In the genomic region with DNA sequence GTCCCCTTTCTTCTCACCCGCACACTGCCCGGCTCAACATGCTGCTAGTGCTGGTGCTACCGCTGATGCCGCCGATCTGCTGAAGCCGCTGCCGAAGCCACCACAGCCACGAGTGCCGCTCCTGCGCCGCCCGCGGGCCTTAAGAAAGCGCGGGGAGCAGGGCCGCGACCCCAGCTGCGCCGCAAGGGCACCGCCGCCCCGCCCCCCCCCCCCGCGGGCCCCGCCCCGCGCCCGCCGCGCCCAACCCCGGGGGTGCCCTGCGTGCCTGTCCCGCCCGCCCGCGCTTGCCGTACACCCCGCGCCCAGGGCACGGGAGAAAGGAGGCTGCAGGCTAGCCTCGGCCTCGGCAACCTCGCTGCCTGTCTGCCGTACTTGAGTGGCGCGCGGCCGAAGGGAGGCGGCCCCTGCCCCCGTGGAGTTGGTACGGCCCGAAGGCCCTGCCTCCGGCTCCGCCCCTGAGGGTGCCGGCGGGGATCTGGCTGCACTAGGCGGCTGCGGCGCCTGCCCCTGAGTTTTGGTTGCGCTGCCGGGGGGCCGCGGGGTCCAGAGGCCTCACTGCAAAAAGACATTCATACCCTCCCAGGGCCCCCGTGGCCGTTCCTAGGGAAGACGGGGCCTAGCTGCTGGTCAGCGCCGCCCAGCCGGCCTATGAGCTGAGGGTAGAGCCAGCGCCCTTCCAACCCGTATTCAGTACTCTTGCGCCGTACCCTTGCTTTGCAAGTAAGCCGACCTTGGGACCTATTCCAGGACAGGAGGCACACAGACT, we compare ENCODE assay signal across 8 cellular contexts. TPM values are rescaled to one million over a fixed set of nuclear protein-coding genes. Genes with fewer than 3 reads are reported as not detected.
DNase-seq lines count a peak whose midpoint lies in the region; ATAC-seq and TF ChIP-seq lines count a peak whose summit lies in the region.

A gene (minus strand): TSS at position 114 of the 766 bp plus-strand sequence. CDS start 74 bp downstream, at position 40.

- H3K4me2 ChIP-seq in DOHH2 (ENCODE audit: low read length) = peak within 1 kb of the TSS; percentile 100

- H3K36me3 ChIP-seq in DOHH2 (ENCODE audit: control insufficient read depth, low read length) (peaks cover 30% of the 10 kb centered on the region), KOPT-K1 (ENCODE audit: insufficient read depth, low read length) (peaks cover 22% of the 10 kb centered on the region)

- H3K9me2 ChIP-seq in DOHH2 (replicated peaks; ENCODE audit: control insufficient read depth, low read length) = no peaks in the 10 kb centered on the region

- H3K36me3 Mint-ChIP-seq in naive thymus-derived CD8-positive, alpha-beta T cell = peaks cover 0 to 24% (median 3%) of the 10 kb centered on the region in 3 donors

- ATAC-seq in GM21786 (IDR thresholded peaks at IDR 0.05; ENCODE audit: unreplicated experiment) = peak; percentile 75
- ATAC-seq in naive thymus-derived CD8-positive, alpha-beta T cell = peak; percentile 74 to 77

- no peaks in the 10 kb centered on the region for H3K9me3 Mint-ChIP-seq in naive thymus-derived CD8-positive, alpha-beta T cell

- H3K27ac Mint-ChIP-seq in naive thymus-derived CD8-positive, alpha-beta T cell = peak within 1 kb of the TSS; percentile 35 to 98 (median 96)

- no peaks in the 10 kb centered on the region; the same call in 1 of the 2 replicates for H3F3A ChIP-seq in DOHH2 (ENCODE audit: control insufficient read depth, insufficient read depth)

- H3K4me3 ChIP-seq in DOHH2 (ENCODE audit: low read length) (peak within 1 kb of the TSS; percentile 91), fibroblast of mammary gland (ENCODE audit: control insufficient read depth, low read depth, low read length) (peak within 1 kb of the TSS; percentile 82)

- no peaks in the 10 kb centered on the region for H3K27me3 ChIP-seq in DOHH2 (ENCODE audit: control insufficient read depth, low read length)

- TF ChIP-seq CTCF in DOHH2 (IDR thresholded peaks at IDR 0.05; ENCODE audit: low read depth, low read length, poor library complexity, severe bottlenecking) (no peak), fibroblast of mammary gland (conservative IDR thresholded peaks at IDR 0.05; ENCODE audit: control insufficient read depth, insufficient read depth, low read depth, low read length) (no peak)

- peaks cover 46% of the 10 kb centered on the region for H3K79me2 ChIP-seq in DOHH2 (ENCODE audit: control insufficient read depth, low read length)

- peaks cover 29 to 45% (median 45%) of the 10 kb centered on the region in 4 donors for H3K4me1 Mint-ChIP-seq in naive thymus-derived CD8-positive, alpha-beta T cell

- peaks cover 35% of the 10 kb centered on the region for H3K4me1 ChIP-seq in DOHH2 (ENCODE audit: control insufficient read depth, low read length)

- H3K4me3 Mint-ChIP-seq in naive thymus-derived CD8-positive, alpha-beta T cell = peak within 1 kb of the TSS; percentile 88 to 97 (median 94)

- no peaks in the 10 kb centered on the region for H4K20me1 ChIP-seq in DOHH2 (ENCODE audit: control insufficient read depth, insufficient read depth, low read depth, low read length)

- H3K27ac ChIP-seq in DOHH2 (ENCODE audit: low read depth, low read length) (peak within 1 kb of the TSS; percentile 55), KOPT-K1 (ENCODE audit: low read depth, low read length, poor library complexity, severe bottlenecking) (peak within 1 kb of the TSS; percentile 74)

- no peaks in the 10 kb centered on the region for H3K27me3 Mint-ChIP-seq in naive thymus-derived CD8-positive, alpha-beta T cell

- POLR2A ChIA-PET in naive thymus-derived CD8-positive, alpha-beta T cell (lab: Charles Lee) = interaction anchor here (0.6 to 11.7 kb wide), 10 partner anchors 9 to 586 kb away, joined by 3 to 142 read pairs (median 6); a partner anchor contains a TSS

- DNase-seq in RPMI7951 (ENCODE audit: low read depth) = peak; percentile 86
- peak; percentile 67 to 72 for DNase-seq in activated T-helper 1 cell treated with anti-CD3 and anti-CD28 coated beads, Interleukin-2, amount 50 U/mL, for 16 hours (ENCODE audit: low read depth in 1 of 2, low spot score in 1 of 2)
- DNase-seq in fibroblast of mammary gland (ENCODE audit: low read depth) = peak; percentile 79
- peak; percentile 70 to 95 (median 84) for DNase-seq in naive thymus-derived CD8-positive, alpha-beta T cell
- DNase-seq in stimulated activated naive CD4-positive, alpha-beta T cell (lab: John Stamatoyannopoulos, UW) = peak; percentile 69 to 97 (median 82)

- H3K9me3 ChIP-seq in DOHH2 (ENCODE audit: control insufficient read depth, insufficient read depth, low read length) (no peaks in the 10 kb centered on the region), KOPT-K1 (ENCODE audit: insufficient read depth, low read length, poor library complexity, severe bottlenecking) (no peaks in the 10 kb centered on the region)

RNA-seq across cellular contexts. Expression of the gene that starts here (rescaled TPM):
- total RNA-seq in RPMI7951 (2014; rRNA removed; shearing (Covaris generic)) = 59.8 and 79.5 TPM in 2 replicates
- total RNA-seq in naive thymus-derived CD8-positive, alpha-beta T cell = 10 to 100 TPM; 83.4 to 86.5 TPM
- 10 to 100 TPM; 80.5 to 92.0 (median 90.0) TPM for polyA plus RNA-seq in naive thymus-derived CD8-positive, alpha-beta T cell

Comparison
In these comparisons a context has a peak if more than half of its experiments do, and no peak if none do; other contexts are left out.
1. Peak in every context shown above with its lines: DNase-seq, ATAC-seq, H3K4me3 ChIP-seq and H3K27ac ChIP-seq.